17 cellular contexts compared by ENCODE assay signal in the genomic region with DNA sequence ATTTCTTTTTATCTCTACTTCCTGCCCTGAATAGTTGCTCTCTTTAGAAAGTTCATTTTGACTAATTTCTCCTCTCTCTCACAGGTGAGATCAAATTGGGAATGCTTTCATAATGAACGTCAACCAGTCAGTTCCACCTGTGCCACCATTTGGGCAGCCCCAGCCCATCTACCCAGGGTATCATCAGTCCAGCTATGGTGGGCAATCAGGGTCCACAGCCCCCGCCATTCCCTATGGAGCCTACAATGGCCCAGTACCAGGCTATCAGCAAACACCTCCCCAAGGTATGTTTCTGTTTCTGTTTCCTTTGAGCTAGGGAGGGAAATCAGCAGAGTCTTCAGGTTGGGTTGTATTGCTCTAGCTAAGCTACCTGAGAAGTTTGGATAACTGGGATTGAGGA. TPM values are rescaled to one million over a fixed set of nuclear protein-coding genes. Genes with fewer than 3 reads are reported as not detected.
DNase-seq lines count a peak whose midpoint lies in the region; ATAC-seq, FAIRE-seq and TF ChIP-seq lines count a peak whose summit lies in the region.
"Had no signal": no experiment of that assay in that cellular context is flagged by ENCODE, and none has a peak within 500 bp of the region (broad histone marks: within the 10 kb centered on the region; RNA-seq: fewer than 3 reads in every experiment).

No MANE protein-coding gene starts in this region.

- no peaks in the 10 kb centered on the region for H3K27me3 Mint-ChIP-seq in activated T-cell treated with anti-CD3 and anti-CD28 coated beads, Interleukin-2, amount 50 U/mL, for 24 hours
- H3K27me3 Mint-ChIP-seq in progenitor cell of endocrine pancreas: no peaks in the 10 kb centered on the region
- H3K27me3 Mint-ChIP-seq: IgD-negative memory B cell had no signal

- TF ChIP-seq RAD21 in K562 (CRISPR knock-in tag; conservative IDR thresholded peaks at IDR 0.05 in 1 of 2, IDR thresholded peaks at IDR 0.05 in 1 of 2): no peak

- H3K27ac ChIP-seq in PC-3 (ENCODE audit: low read length): no peak overlapping the region
- H3K27ac ChIP-seq in K562 (ENCODE audit: extremely low read depth, low read depth, low read length): no peak overlapping the region
- H3K27ac ChIP-seq: upper lobe of left lung had no signal

- H3K9me3 Mint-ChIP-seq in activated T-cell treated with anti-CD3 and anti-CD28 coated beads, Interleukin-2, amount 50 U/mL, for 24 hours: no peaks in the 10 kb centered on the region
- no peaks in the 10 kb centered on the region for H3K9me3 Mint-ChIP-seq in progenitor cell of endocrine pancreas (ENCODE audit: low read depth)
- H3K9me3 Mint-ChIP-seq: IgD-negative memory B cell, mesothelial cell of epicardium had no signal

- H3K9me3 ChIP-seq in PC-3 (ENCODE audit: low read length): no peaks in the 10 kb centered on the region
- no peaks in the 10 kb centered on the region for H3K9me3 ChIP-seq in K562 (replicated peaks; ENCODE audit: control insufficient read depth, insufficient read depth, low read depth, low read length)
- H3K9me3 ChIP-seq: upper lobe of left lung had no signal

- in situ Hi-C loops in K562 (cut with MboI): no loop called here

- POLR2A ChIA-PET in PC-3 (lab: Charles Lee; ENCODE audit: unreplicated experiment) (interaction anchor here (0.5 to 0.6 kb wide), 2 partner anchors 9 to 33 kb away, joined by 3 to 7 read pairs; no protein-coding TSS in a partner anchor), K562 (lab: Yijun Ruan, JAX) (interaction anchor here (0.7 to 2.1 kb wide), 7 partner anchors 9 to 63 kb away, joined by 3 to 11 read pairs (median 3); partner anchors contain the start of gene CHCHD1)

- WGBS in K562 (ENCODE audit: insufficient coverage, low coverage, missing lambda C conversion rate): 100% methylated on average over 2 of the region's 2 CpGs

- FAIRE-seq in K562 (lab: Jason Lieb, UNC): no peak
- FAIRE-seq: GM18507 had no signal

- intact Hi-C loops in PC-3 (cut with micrococcal nuclease) (loop anchor here (10.0 kb wide), 1 partner anchor 332 kb away; the partner anchor contains the start of gene ANXA7), K562 (cut with micrococcal nuclease) (no loop called here)

- no peak for ATAC-seq in PC-3
- no peak for ATAC-seq in K562
- no peak for ATAC-seq in GM21528 (IDR thresholded peaks at IDR 0.05; ENCODE audit: low FRiP score, unreplicated experiment)
- ATAC-seq in GM21786 (IDR thresholded peaks at IDR 0.05; ENCODE audit: unreplicated experiment): no peak
- ATAC-seq: esophagus mucosa had no signal

- peak overlapping the region; percentile 17 for H3K4me2 ChIP-seq in PC-3 (ENCODE audit: low read length)
- H3K4me2 ChIP-seq in K562 (ENCODE audit: insufficient read depth, low read length): no peak overlapping the region

- H3K79me2 ChIP-seq in PC-3 (ENCODE audit: low read length): peaks cover 84% of the 10 kb centered on the region
- H3K79me2 ChIP-seq in K562 (ENCODE audit: control insufficient read depth, insufficient read depth, low read length): peaks cover 73% of the 10 kb centered on the region

- peak overlapping the region; percentile 96 for H3K4me3 Mint-ChIP-seq in activated T-cell treated with anti-CD3 and anti-CD28 coated beads, Interleukin-2, amount 50 U/mL, for 24 hours
- peak overlapping the region; percentile 61 for H3K4me3 Mint-ChIP-seq in progenitor cell of endocrine pancreas (ENCODE audit: low read depth)

- H4K20me1 ChIP-seq in PC-3 (ENCODE audit: low read length) (peaks cover 19% of the 10 kb centered on the region), K562 (replicated peaks; ENCODE audit: control insufficient read depth, insufficient read depth, low read length) (peaks cover 14% of the 10 kb centered on the region)

- H3K27ac Mint-ChIP-seq in activated T-cell treated with anti-CD3 and anti-CD28 coated beads, Interleukin-2, amount 50 U/mL, for 24 hours: peak overlapping the region; percentile 84
- no peak overlapping the region for H3K27ac Mint-ChIP-seq in progenitor cell of endocrine pancreas
- H3K27ac Mint-ChIP-seq: mesothelial cell of epicardium had no signal

- TF ChIP-seq CTCF in PC-3 (conservative IDR thresholded peaks at IDR 0.05; ENCODE audit: low read depth, low read length) (no peak), K562 (IDR thresholded peaks at IDR 0.05 in 2 of 3, conservative IDR thresholded peaks at IDR 0.05 in 1 of 3; ENCODE audit: insufficient read depth in 2 of 3, low read depth in 1 of 3, low read length in 3 of 3) (no peak), progenitor cell of endocrine pancreas (IDR thresholded peaks at IDR 0.05; ENCODE audit: unreplicated experiment) (no peak)

- H2AFZ ChIP-seq in PC-3 (ENCODE audit: low read length) (no peak overlapping the region), K562 (ENCODE audit: low read depth, low read length) (no peak overlapping the region)

- no peaks in the 10 kb centered on the region for H3K27me3 ChIP-seq in PC-3 (ENCODE audit: low read length)
- H3K27me3 ChIP-seq in K562 (ENCODE audit: control insufficient read depth in 2 of 2, insufficient read depth in 2 of 2, low read length in 2 of 2): no peaks in the 10 kb centered on the region
- H3K27me3 ChIP-seq: upper lobe of left lung had no signal

- H3K36me3 ChIP-seq in PC-3 (ENCODE audit: low read depth, low read length) (peaks cover 42% of the 10 kb centered on the region), K562 (ENCODE audit: control insufficient read depth, insufficient read depth, low read length) (peaks cover 65% of the 10 kb centered on the region)

- H3K9ac ChIP-seq in PC-3 (ENCODE audit: low read length): no peak overlapping the region
- no peak overlapping the region for H3K9ac ChIP-seq in K562 (ENCODE audit: insufficient read depth in 1 of 2, low read depth in 2 of 2, low read length in 2 of 2)

- no peaks in the 10 kb centered on the region for H3K9me2 ChIP-seq in PC-3 (replicated peaks; ENCODE audit: low read length)

- no peak for TF ChIP-seq EP300 in K562 (IDR thresholded peaks at IDR 0.05; ENCODE audit: low read length)

- no peak overlapping the region for H3K4me3 ChIP-seq in PC-3 (ENCODE audit: low read length)
- H3K4me3 ChIP-seq in K562: no peak overlapping the region
- H3K4me3 ChIP-seq: upper lobe of left lung had no signal

- BruUV-seq in PC-3 (replicated peaks; lab: Mats Ljungman, UMichigan) (no TSS peak), K562 (replicated peaks; lab: Mats Ljungman, UMichigan) (TSS peak; percentile 17)

- DNase-seq in activated T-cell treated with anti-CD3 and anti-CD28 coated beads, Interleukin-2, amount 50 U/mL, for 24 hours: no peak
- DNase-seq in activated T-cell treated with anti-CD3 and anti-CD28 coated beads, Interleukin-2, amount 50 U/mL, for 1 hour: no peak
- no peak for DNase-seq in PC-3
- DNase-seq in K562 (ENCODE audit: extremely low read depth in 1 of 4, low spot score in 3 of 4): no peak
- no peak for DNase-seq in progenitor cell of endocrine pancreas (ENCODE audit: low spot score, unreplicated experiment)
- no peak for DNase-seq in iPS-NIHi7 (ENCODE audit: extremely low spot score)
- DNase-seq: aorta, islet precursor cell, NCI-H1092, NCI-H526, upper lobe of left lung had no signal

- peaks cover 57% of the 10 kb centered on the region for H3K4me1 Mint-ChIP-seq in activated T-cell treated with anti-CD3 and anti-CD28 coated beads, Interleukin-2, amount 50 U/mL, for 24 hours (ENCODE audit: low read depth)
- peaks cover 25% of the 10 kb centered on the region for H3K4me1 Mint-ChIP-seq in progenitor cell of endocrine pancreas (ENCODE audit: low read depth)

- H3K4me1 ChIP-seq in PC-3 (ENCODE audit: insufficient read depth, low read length): peaks cover 35% of the 10 kb centered on the region
- H3K4me1 ChIP-seq in K562 (replicated peaks in 1 of 2; ENCODE audit: control insufficient read depth in 2 of 2, insufficient read depth in 2 of 2, low read length in 2 of 2): peaks cover 5 to 24% of the 10 kb centered on the region in 2 experiments; a peak in 3 of 5 replicates

- no peaks in the 10 kb centered on the region for H3K9me1 ChIP-seq in K562 (ENCODE audit: control insufficient read depth, insufficient read depth, low read length)

- peaks cover 87% of the 10 kb centered on the region for H3K36me3 Mint-ChIP-seq in activated T-cell treated with anti-CD3 and anti-CD28 coated beads, Interleukin-2, amount 50 U/mL, for 24 hours (ENCODE audit: low read depth)
- peaks cover 14% of the 10 kb centered on the region for H3K36me3 Mint-ChIP-seq in progenitor cell of endocrine pancreas (ENCODE audit: insufficient read depth)

- CTCF ChIA-PET in PC-3 (lab: Charles Lee) (no interaction called here), K562 (lab: Yijun Ruan, JAX; ENCODE audit: low intra/inter-chr PET ratio) (no interaction called here)

- peaks cover 16% of the 10 kb centered on the region for H3F3A ChIP-seq in PC-3 (ENCODE audit: low read length, unreplicated experiment)

- no peak for TF ChIP-seq POLR2A in K562 (conservative IDR thresholded peaks at IDR 0.05)

RNA-seq across cellular contexts. Expression of gene SEC24C, which starts 2.5 kb away (rescaled TPM):
- total RNA-seq in PC-3 (2014; rRNA removed) (285 and 325 TPM in 2 replicates), K562 (2014; rRNA removed) (70.5 and 99.4 TPM in 2 replicates), K562 (2014; rRNA removed; fragmentation: Illumina TruSeq; extraction: Trizol) (48.6 and 48.7 TPM in 2 replicates), K562 (2015; rRNA removed; fragmentation: Illumina TruSeq; extraction: Trizol) (55.5 and 59.4 TPM in 2 replicates), K562 (2021) (103 and 115 TPM in 2 replicates), progenitor cell of endocrine pancreas (93.0 and 96.5 TPM in 2 replicates)
- total RNA-seq in K562 (2011; cell fraction: chromatin; rRNA removed; ENCODE audit: low replicate concordance): 185 and 253 TPM in 2 replicates
- 121 and 131 TPM in 2 replicates for total RNA-seq in K562 (2011; cell fraction: nucleolus; rRNA removed)
- 132 and 136 TPM in 2 replicates for total RNA-seq in K562 (2011; cell fraction: nucleoplasm; rRNA removed)
- polyA plus RNA-seq in K562 (2011; rRNA removed) (97.4 and 150 TPM in 2 replicates), K562 (2014; fragmentation: Illumina TruSeq; extraction: Trizol) (108 and 110 TPM in 2 replicates), K562 (2014; fragmentation: Nextera tagmentation; extraction: Ambion mirVana) (10 to 100 TPM; 19.0 to 88.4 TPM), K562 (2014; rRNA removed) (64.7 and 68.8 TPM in 2 replicates)
- polyA plus RNA-seq in K562 (2011; cell fraction: cytosol; rRNA removed): 116 and 140 TPM in 2 replicates
- 227 TPM in 2 replicates for polyA plus RNA-seq in K562 (2011; cell fraction: nucleus; rRNA removed)
- polyA plus RNA-seq in K562 (2012): 94.4 and 137 TPM in 2 replicates
- polyA minus RNA-seq in K562 (2011; rRNA and poly(A)+ RNA removed): 164 and 184 TPM in 2 replicates
- polyA minus RNA-seq in K562 (2011; cell fraction: cytosol; rRNA and poly(A)+ RNA removed): 98.3 and 102 TPM in 2 replicates
- polyA minus RNA-seq in K562 (2011; cell fraction: nucleus; rRNA and poly(A)+ RNA removed): 40.7 and 54.6 TPM in 2 replicates

RNA-seq across cellular contexts. Expression of gene CHCHD1, which starts 35.1 kb away (rescaled TPM):
- 199 and 238 TPM in 2 replicates for total RNA-seq in PC-3 (2014; rRNA removed)
- 21.6 and 37.5 TPM in 2 replicates for total RNA-seq in K562 (2011; cell fraction: chromatin; rRNA removed; ENCODE audit: low replicate concordance)
- total RNA-seq in K562 (2011; cell fraction: nucleolus; rRNA removed): 20.1 and 25.8 TPM in 2 replicates
- total RNA-seq in K562 (2011; cell fraction: nucleoplasm; rRNA removed): 37.9 and 46.2 TPM in 2 replicates
- 82.9 and 130 TPM in 2 replicates for total RNA-seq in K562 (2014; rRNA removed)
- total RNA-seq in K562 (2014; rRNA removed; fragmentation: Illumina TruSeq; extraction: Trizol): 68.2 and 79.6 TPM in 2 replicates
- total RNA-seq in K562 (2015; rRNA removed; fragmentation: Illumina TruSeq; extraction: Trizol): 69.6 and 83.4 TPM in 2 replicates
- 52.9 and 54.9 TPM in 2 replicates for total RNA-seq in K562 (2021)
- 84.9 and 110 TPM in 2 replicates for polyA plus RNA-seq in K562 (2011; rRNA removed)
- polyA plus RNA-seq in K562 (2011; cell fraction: cytosol; rRNA removed): 54.8 and 55.0 TPM in 2 replicates
- polyA plus RNA-seq in K562 (2011; cell fraction: nucleus; rRNA removed): 33.4 and 48.1 TPM in 2 replicates
- polyA plus RNA-seq in K562 (2012): 70.3 and 131 TPM in 2 replicates
- polyA plus RNA-seq in K562 (2014; fragmentation: Illumina TruSeq; extraction: Trizol): 59.5 and 75.0 TPM in 2 replicates
- polyA plus RNA-seq in K562 (2014; fragmentation: Nextera tagmentation; extraction: Ambion mirVana): 100 to 1,000 TPM in 1 of 2 experiments, 10 to 100 TPM in 1; 89.7 to 114 TPM
- polyA plus RNA-seq in K562 (2014; rRNA removed): 126 and 135 TPM in 2 replicates
- 21.0 and 21.1 TPM in 2 replicates for polyA minus RNA-seq in K562 (2011; rRNA and poly(A)+ RNA removed)
- polyA minus RNA-seq in K562 (2011; cell fraction: cytosol; rRNA and poly(A)+ RNA removed): 11.0 and 14.1 TPM in 2 replicates
- polyA minus RNA-seq in K562 (2011; cell fraction: nucleus; rRNA and poly(A)+ RNA removed): 11.0 and 27.2 TPM in 2 replicates
- total RNA-seq in progenitor cell of endocrine pancreas: 36.0 and 38.8 TPM in 2 replicates

RNA-seq across cellular contexts. Expression of gene ZSWIM8, which starts 38.7 kb away (rescaled TPM):
- total RNA-seq in PC-3 (2014; rRNA removed): 152 and 173 TPM in 2 replicates
- total RNA-seq in K562 (2011; cell fraction: chromatin; rRNA removed; ENCODE audit: low replicate concordance): 202 and 543 TPM in 2 replicates
- total RNA-seq in K562 (2011; cell fraction: nucleolus; rRNA removed): 249 and 295 TPM in 2 replicates
- 177 and 202 TPM in 2 replicates for total RNA-seq in K562 (2011; cell fraction: nucleoplasm; rRNA removed)
- total RNA-seq in K562 (2014; rRNA removed): 21.9 and 34.2 TPM in 2 replicates
- total RNA-seq in K562 (2014; rRNA removed; fragmentation: Illumina TruSeq; extraction: Trizol): 14.9 and 15.0 TPM in 2 replicates
- total RNA-seq in K562 (2015; rRNA removed; fragmentation: Illumina TruSeq; extraction: Trizol): 26.7 and 30.0 TPM in 2 replicates
- total RNA-seq in K562 (2021): 43.4 and 45.6 TPM in 2 replicates
- polyA plus RNA-seq in K562 (2011; rRNA removed): 35.1 and 76.4 TPM in 2 replicates
- polyA plus RNA-seq in K562 (2011; cell fraction: cytosol; rRNA removed): 51.3 and 87.4 TPM in 2 replicates
- polyA plus RNA-seq in K562 (2011; cell fraction: nucleus; rRNA removed): 367 and 476 TPM in 2 replicates
- polyA plus RNA-seq in K562 (2012): 41.4 and 84.7 TPM in 2 replicates
- 40.7 and 51.3 TPM in 2 replicates for polyA plus RNA-seq in K562 (2014; fragmentation: Illumina TruSeq; extraction: Trizol)
- 1 to 10 TPM; 5.6 to 6.2 TPM for polyA plus RNA-seq in K562 (2014; fragmentation: Nextera tagmentation; extraction: Ambion mirVana)
- polyA plus RNA-seq in K562 (2014; rRNA removed): 38.4 and 47.8 TPM in 2 replicates
- polyA minus RNA-seq in K562 (2011; rRNA and poly(A)+ RNA removed): 34.3 and 47.0 TPM in 2 replicates
- 38.9 and 42.1 TPM in 2 replicates for polyA minus RNA-seq in K562 (2011; cell fraction: cytosol; rRNA and poly(A)+ RNA removed)
- polyA minus RNA-seq in K562 (2011; cell fraction: nucleus; rRNA and poly(A)+ RNA removed): 56.4 and 72.0 TPM in 2 replicates
- total RNA-seq in progenitor cell of endocrine pancreas: 122 and 144 TPM in 2 replicates

RNA-seq across cellular contexts. Expression of gene AGAP5, which starts 48.8 kb away (rescaled TPM):
- total RNA-seq in PC-3 (2014; rRNA removed): 15.0 and 18.2 TPM in 2 replicates
- total RNA-seq in K562 (2011; cell fraction: chromatin; rRNA removed; ENCODE audit: low replicate concordance): 22.4 and 44.9 TPM in 2 replicates
- 12.0 and 15.7 TPM in 2 replicates for total RNA-seq in K562 (2011; cell fraction: nucleolus; rRNA removed)
- 23.0 and 30.7 TPM in 2 replicates for total RNA-seq in K562 (2011; cell fraction: nucleoplasm; rRNA removed)
- total RNA-seq in K562 (2014; rRNA removed): 1.2 and 3.5 TPM in 2 replicates
- total RNA-seq in K562 (2014; rRNA removed; fragmentation: Illumina TruSeq; extraction: Trizol): 3.7 and 5.3 TPM in 2 replicates
- total RNA-seq in K562 (2015; rRNA removed; fragmentation: Illumina TruSeq; extraction: Trizol): 6.1 and 6.2 TPM in 2 replicates
- 5.1 and 5.6 TPM in 2 replicates for total RNA-seq in K562 (2021)
- 7.5 and 10.1 TPM in 2 replicates for polyA plus RNA-seq in K562 (2011; rRNA removed)
- 4.1 and 5.4 TPM in 2 replicates for polyA plus RNA-seq in K562 (2011; cell fraction: cytosol; rRNA removed)
- 35.9 and 45.0 TPM in 2 replicates for polyA plus RNA-seq in K562 (2011; cell fraction: nucleus; rRNA removed)
- 3.9 and 9.2 TPM in 2 replicates for polyA plus RNA-seq in K562 (2012)
- polyA plus RNA-seq in K562 (2014; fragmentation: Illumina TruSeq; extraction: Trizol): 5.4 and 7.0 TPM in 2 replicates
- polyA plus RNA-seq in K562 (2014; fragmentation: Nextera tagmentation; extraction: Ambion mirVana): under 1 TPM; 0.32 to 0.66 TPM
- polyA plus RNA-seq in K562 (2014; rRNA removed): 5.0 and 6.8 TPM in 2 replicates
- 5.3 and 5.7 TPM in 2 replicates for polyA minus RNA-seq in K562 (2011; rRNA and poly(A)+ RNA removed)
- polyA minus RNA-seq in K562 (2011; cell fraction: cytosol; rRNA and poly(A)+ RNA removed): 1.2 and 2.4 TPM in 2 replicates
- 4.8 and 9.8 TPM in 2 replicates for polyA minus RNA-seq in K562 (2011; cell fraction: nucleus; rRNA and poly(A)+ RNA removed)
- 15.5 and 17.3 TPM in 2 replicates for total RNA-seq in progenitor cell of endocrine pancreas
